In the genomic region with DNA sequence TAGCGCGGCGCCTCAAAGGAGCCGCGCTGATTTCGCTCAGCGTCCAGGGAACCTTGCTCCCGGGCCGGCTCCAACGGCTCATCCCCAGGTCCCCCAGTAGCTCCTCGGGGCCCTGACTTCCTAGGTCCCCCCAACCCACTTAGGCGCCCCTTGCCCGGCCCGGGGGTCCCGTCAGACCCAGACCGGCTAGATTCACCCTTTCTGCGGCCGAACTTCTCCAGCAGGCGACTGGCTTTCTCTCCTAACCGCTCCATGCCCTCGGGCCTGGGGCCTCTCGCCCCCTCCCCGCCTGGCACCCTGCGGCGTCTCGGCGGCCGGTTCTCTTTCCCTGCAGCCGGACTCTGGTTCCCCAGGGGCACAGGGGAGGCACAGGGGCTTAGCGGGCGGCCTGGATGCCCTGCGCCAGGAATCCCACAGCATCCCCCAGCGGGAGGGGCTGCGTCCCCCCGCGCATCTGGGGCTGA, we compare ENCODE assay signal across 8 cellular contexts. TPM values are rescaled to one million over a fixed set of nuclear protein-coding genes. Genes with fewer than 3 reads are reported as not detected.
A peak's percentile ranks its signal among the peaks of the same experiment; 100 is the strongest.
DNase-seq lines count a peak whose midpoint lies in the region; ATAC-seq and TF ChIP-seq lines count a peak whose summit lies in the region.

No MANE protein-coding gene starts in this region.

- CTCF ChIA-PET in CD4-positive, alpha-beta T cell (lab: Charles Lee), result interaction anchor here (1.2 to 4.5 kb wide), 8 partner anchors 9 to 412 kb away, joined by 3 to 23 read pairs (median 6); partner anchors contain the start of genes ACIN1, C14orf119, CDH24 and PRMT5

- peak overlapping the region; percentile 77 for H3K4me3 Mint-ChIP-seq in CD4-positive, alpha-beta T cell

- H2AFZ ChIP-seq in MM.1S (ENCODE audit: low read length), result peak overlapping the region; percentile 62; the same call in 1 of the 2 replicates

- no peak overlapping the region for H3K27ac ChIP-seq in CD4-positive, alpha-beta T cell (ENCODE audit: low read depth, low read length)
- H3K27ac ChIP-seq in MM.1S (ENCODE audit: low read length), result no peak overlapping the region
- no peak overlapping the region for H3K27ac ChIP-seq in neutrophil

- peaks cover 5% of the 10 kb centered on the region for H3K36me3 Mint-ChIP-seq in CD4-positive, alpha-beta T cell (ENCODE audit: low read depth)

- no peaks in the 10 kb centered on the region for H4K20me1 ChIP-seq in MM.1S (ENCODE audit: insufficient read depth, low read length)

- POLR2A ChIA-PET in CD4-positive, alpha-beta T cell (lab: Charles Lee), result interaction anchor here (1.1 to 3.2 kb wide), 17 partner anchors 9 to 421 kb away, joined by 3 to 23 read pairs (median 8); partner anchors contain the start of genes ACIN1, C14orf119, DAD1 and HAUS4

- intact Hi-C loops in CD4-positive, alpha-beta T cell (cut with DNase I, micrococcal nuclease), result loop anchor here (1.0 to 10.0 kb wide), 6 partner anchors 25 to 425 kb away; partner anchors contain the start of gene SLC7A8 (in 1 of the 2)

- H3K9me3 Mint-ChIP-seq in CD4-positive, alpha-beta T cell, result no peaks in the 10 kb centered on the region

- H3K36me3 ChIP-seq in MM.1S (replicated peaks; ENCODE audit: insufficient read depth, low read length), result no peaks in the 10 kb centered on the region
- peaks cover 3% of the 10 kb centered on the region for H3K36me3 ChIP-seq in neutrophil

- peaks cover 13% of the 10 kb centered on the region for H3K4me1 Mint-ChIP-seq in CD4-positive, alpha-beta T cell (ENCODE audit: low read depth)

- H3K9me2 ChIP-seq in MM.1S (replicated peaks; ENCODE audit: insufficient read depth, low read length), result no peaks in the 10 kb centered on the region

- no peak overlapping the region for H3K27ac Mint-ChIP-seq in CD4-positive, alpha-beta T cell

- H3K4me3 ChIP-seq in MM.1S (ENCODE audit: low read length), result peak overlapping the region; percentile 68
- H3K4me3 ChIP-seq in epithelial cell of proximal tubule (ENCODE audit: low read depth, low read length), result peak overlapping the region; percentile 93
- H3K4me3 ChIP-seq in neutrophil (ENCODE audit: low read depth in 1 of 2, low read length in 1 of 2), result peak overlapping the region; percentile 65 to 78

- no peaks in the 10 kb centered on the region for H3F3A ChIP-seq in MM.1S (ENCODE audit: insufficient read depth, low read length)

- H3K4me1 ChIP-seq in MM.1S (ENCODE audit: low read length) (no peaks in the 10 kb centered on the region), neutrophil (ENCODE audit: control insufficient read depth in 1 of 2, insufficient read depth in 1 of 2, low read depth in 1 of 2, low read length in 1 of 2) (peaks cover 27 to 36% of the 10 kb centered on the region in 2 experiments)

- H3K79me2 ChIP-seq in MM.1S (ENCODE audit: low read length), result no peaks in the 10 kb centered on the region

- peak in 2 of 10 experiments; percentile 1 to 3 for DNase-seq in CD4-positive, alpha-beta T cell
- DNase-seq in MM.1S (no peak), epithelial cell of proximal tubule (ENCODE audit: low read depth) (no peak), GM10266 (ENCODE audit: extremely low spot score) (no peak), foreskin melanocyte (no peak), inferior parietal cortex (ENCODE audit: extremely low spot score) (no peak)

- no peak for TF ChIP-seq CTCF in CD4-positive, alpha-beta T cell (IDR thresholded peaks at IDR 0.05)
- TF ChIP-seq CTCF in MM.1S (IDR thresholded peaks at IDR 0.05; ENCODE audit: low read length), result no peak
- TF ChIP-seq CTCF in epithelial cell of proximal tubule (conservative IDR thresholded peaks at IDR 0.05; ENCODE audit: low read depth, low read length), result no peak
- TF ChIP-seq CTCF in neutrophil (IDR thresholded peaks at IDR 0.05), result no peak
- no peak for TF ChIP-seq CTCF in GM10266 (IDR thresholded peaks at IDR 0.05; ENCODE audit: control insufficient read depth, insufficient read depth, low read depth, missing control alignments)

- H3K9me3 ChIP-seq in CD4-positive, alpha-beta T cell (ENCODE audit: control insufficient read depth, low read length), result no peaks in the 10 kb centered on the region
- H3K9me3 ChIP-seq in MM.1S (replicated peaks; ENCODE audit: insufficient read depth, low read length) (no peaks in the 10 kb centered on the region), neutrophil (no peaks in the 10 kb centered on the region)

- peaks cover 5% of the 10 kb centered on the region for H3K27me3 ChIP-seq in CD4-positive, alpha-beta T cell (ENCODE audit: control insufficient read depth, insufficient read depth, low read length)
- H3K27me3 ChIP-seq in MM.1S (replicated peaks; ENCODE audit: insufficient read depth, low read length) (peaks cover 8% of the 10 kb centered on the region), neutrophil (peaks cover 63% of the 10 kb centered on the region)

- H3K27me3 Mint-ChIP-seq in CD4-positive, alpha-beta T cell, result no peaks in the 10 kb centered on the region

- H3K4me2 ChIP-seq in MM.1S (ENCODE audit: low read depth, low read length), result peak overlapping the region; percentile 86

- H3K9ac ChIP-seq in MM.1S (ENCODE audit: low read length), result 0 out of 2 replicates have a peak overlapping the region, but pooled peaks have one; percentile 21

- no peak for ATAC-seq in CD4-positive, alpha-beta T cell (ENCODE audit: poor library complexity)
- no peak for ATAC-seq in GM19463 (IDR thresholded peaks at IDR 0.05; ENCODE audit: unreplicated experiment)

RNA-seq across cellular contexts. Expression of gene AJUBA, which starts 0.3 kb away (rescaled TPM):
- total RNA-seq in CD4-positive, alpha-beta T cell, result 1 to 10 TPM in 1 of 2 experiments, under 1 TPM in 1; 0.67 to 1.1 TPM
- 63.2 and 105 TPM in 2 replicates for total RNA-seq in epithelial cell of proximal tubule

RNA-seq across cellular contexts. Expression of gene HAUS4, which starts 25.2 kb away (rescaled TPM):
- total RNA-seq in CD4-positive, alpha-beta T cell, result 10 to 100 TPM; 17.5 to 19.6 TPM
- total RNA-seq in epithelial cell of proximal tubule, result 40.0 and 70.5 TPM in 2 replicates

RNA-seq across cellular contexts. Expression of gene C14orf93, which starts 27.9 kb away (rescaled TPM):
- 1 to 10 TPM; 7.6 to 8.4 TPM for total RNA-seq in CD4-positive, alpha-beta T cell
- total RNA-seq in epithelial cell of proximal tubule, result 6.0 and 9.4 TPM in 2 replicates

RNA-seq across cellular contexts. Expression of gene PSMB5, which starts 52.7 kb away (rescaled TPM):
- 10 to 100 TPM; 20.1 to 24.5 TPM for total RNA-seq in CD4-positive, alpha-beta T cell
- total RNA-seq in epithelial cell of proximal tubule, result 388 and 413 TPM in 2 replicates

RNA-seq across cellular contexts. Expression of gene PRMT5, which starts 52.9 kb away (rescaled TPM):
- total RNA-seq in CD4-positive, alpha-beta T cell, result 10 to 100 TPM; 15.6 to 19.3 TPM
- 70.5 and 142 TPM in 2 replicates for total RNA-seq in epithelial cell of proximal tubule

Comparison
In these comparisons a context has a peak if more than half of its experiments do, and no peak if none do; other contexts are left out.
1. RNA of gene AJUBA, which starts 0.3 kb away (total RNA-seq): 63.2 to 105 TPM in epithelial cell of proximal tubule; 0.67 to 1.1 TPM in CD4-positive, alpha-beta T cell; every median in the first group is over 10 times any median in the second.
2. Peak in every context shown above with its lines, with median percentiles within 50 percentile points of each other: H3K4me3 ChIP-seq.